In the genomic region with DNA sequence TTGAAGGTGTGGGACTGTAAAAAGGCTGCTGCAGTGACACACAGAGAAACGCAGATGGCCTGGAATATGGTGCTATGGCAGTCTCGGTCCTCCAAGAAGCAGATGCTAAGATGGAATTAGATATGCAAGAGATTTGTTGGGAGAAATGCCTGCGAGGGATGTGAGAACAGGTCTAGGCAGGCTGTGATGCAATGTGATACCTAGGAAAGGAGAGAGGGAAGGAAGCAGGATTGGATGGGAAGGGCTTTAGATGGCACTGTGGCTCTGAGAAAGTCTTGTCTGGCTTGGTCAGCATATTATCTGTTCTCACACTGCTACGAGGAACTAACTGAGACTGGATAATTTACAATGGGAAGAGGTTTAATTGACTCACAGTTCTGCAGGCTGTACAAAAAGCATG, we compare ENCODE assay signal across 1 cellular context.
TF ChIP-seq lines count a peak whose summit lies in the region.

No MANE protein-coding gene starts in this region.

TF ChIP-seq in H1, 55 proteins besides CTCF, POLR2A, EP300 and RAD21 (continued from another document):
- TF ChIP-seq, protein P1, sequence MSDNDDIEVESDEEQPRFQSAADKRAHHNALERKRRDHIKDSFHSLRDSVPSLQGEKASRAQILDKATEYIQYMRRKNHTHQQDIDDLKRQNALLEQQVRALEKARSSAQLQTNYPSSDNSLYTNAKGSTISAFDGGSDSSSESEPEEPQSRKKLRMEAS (IDR thresholded peaks at IDR 0.05) = no peak
- TF ChIP-seq RXRA (IDR thresholded peaks at IDR 0.05; ENCODE audit: insufficient read depth, low read depth, low read length) (no peak), BRCA1 (IDR thresholded peaks at IDR 0.05; ENCODE audit: low read depth, low read length) (no peak), TCF12 (IDR thresholded peaks at IDR 0.05; ENCODE audit: low read depth, low read length) (no peak), SUZ12 (IDR thresholded peaks at IDR 0.05; ENCODE audit: low read length) (no peak), SIN3A (conservative IDR thresholded peaks at IDR 0.05 in 1 of 2, IDR thresholded peaks at IDR 0.05 in 1 of 2; ENCODE audit: low read depth in 1 of 2, low read length in 2 of 2) (no peak)
